In the genomic region with DNA sequence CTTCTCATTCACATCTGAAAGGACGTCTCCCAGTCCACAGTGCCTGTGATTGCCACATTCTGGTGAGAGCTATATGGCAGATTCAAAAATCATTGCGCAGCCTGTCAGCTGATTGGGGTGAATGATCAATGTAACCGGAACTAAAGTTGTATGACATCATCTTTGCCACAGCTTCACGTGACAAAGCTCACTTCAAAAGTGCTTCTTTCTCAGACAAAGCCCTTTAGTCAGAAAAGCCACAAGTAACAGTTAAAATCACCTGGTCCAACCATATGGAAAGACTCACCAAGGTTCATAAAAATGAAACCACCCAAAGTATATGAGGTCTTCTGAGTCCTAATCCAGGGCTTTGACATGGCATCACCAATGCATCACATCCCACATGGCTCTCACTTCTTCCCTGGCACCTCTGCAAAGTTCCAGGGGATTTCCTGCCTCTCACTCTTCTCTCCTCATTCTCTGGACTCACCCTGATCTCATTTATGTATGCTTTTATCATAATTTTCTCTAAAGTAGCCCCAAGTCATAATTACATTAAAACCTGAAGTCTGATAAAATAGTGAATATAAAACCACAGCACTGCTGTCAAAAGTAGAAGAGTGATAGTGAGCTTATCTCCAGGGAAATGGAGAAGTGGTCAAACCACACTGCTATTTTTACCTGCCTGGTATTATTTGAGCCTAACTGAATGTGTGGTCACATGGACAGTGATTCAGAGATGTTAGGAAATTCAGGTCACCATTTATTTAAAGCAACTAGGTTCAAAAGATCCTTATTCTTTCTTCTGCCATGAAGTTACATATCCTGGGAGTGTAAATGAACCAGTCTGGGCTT, we compare ENCODE assay signal across 8 cellular contexts.
A peak's percentile ranks its signal among the peaks of the same experiment; 100 is the strongest.
DNase-seq lines count a peak whose midpoint lies in the region; ATAC-seq and TF ChIP-seq lines count a peak whose summit lies in the region.

No MANE protein-coding gene starts in this region.

- H3K4me3 ChIP-seq in adrenal gland (no peak overlapping the region), dorsolateral prefrontal cortex (no peak overlapping the region)

- CTCF ChIA-PET in T-cell (lab: Charles Lee) = interaction anchor here (0.6 to 1.5 kb wide), 4 partner anchors 10 to 99 kb away, joined by 3 to 12 read pairs (median 6); no protein-coding TSS in a partner anchor

- peak overlapping the region; percentile 5 to 63 for H3K27ac Mint-ChIP-seq in T-cell

- WGBS in adrenal gland, 4 donors = 53 to 83% (median 67%) methylated on average over 4 of the region's 4 CpGs

- intact Hi-C loops in adrenal gland (cut with DNase I) = no loop called here
- intact Hi-C loops in dorsolateral prefrontal cortex (cut with DNase I) = no loop called here

- no peak for TF ChIP-seq CTCF in adrenal gland (IDR thresholded peaks at IDR 0.05)
- no peak for TF ChIP-seq CTCF in dorsolateral prefrontal cortex (IDR thresholded peaks at IDR 0.05 in 54 of 56, conservative IDR thresholded peaks at IDR 0.05 in 2 of 56; ENCODE audit: low read depth in 1 of 56, partially characterized antibody in 56 of 56)

- H3K27me3 ChIP-seq in adrenal gland = no peaks in the 10 kb centered on the region
- H3K27me3 ChIP-seq in dorsolateral prefrontal cortex = peaks cover 0 to 7% (median 0%) of the 10 kb centered on the region in 45 donors

- peak; percentile 49 for ATAC-seq in GM19025 (IDR thresholded peaks at IDR 0.05; ENCODE audit: low read depth, unreplicated experiment)
- peak; percentile 33 for ATAC-seq in HG03103 (IDR thresholded peaks at IDR 0.05; ENCODE audit: low read depth, unreplicated experiment)
- peak; percentile 27 to 86 (median 62) for ATAC-seq in T-cell (replicated peaks in 1 of 4)

- H3K9me3 Mint-ChIP-seq in T-cell = no peaks in the 10 kb centered on the region

- DNase-seq in T-cell (peak in 31 of 34 experiments; percentile 3 to 63 (median 40)), adrenal gland (peak in 5 of 7 donors; percentile 21 to 53 (median 27)), SK-N-DZ (ENCODE audit: low spot score) (no peak), dorsolateral prefrontal cortex (no peak), NCI-H748 (lab: John Stamatoyannopoulos, UW; ENCODE audit: unreplicated experiment) (no peak)
- peak; percentile 49 for DNase-seq in stimulated activated CD4-positive, alpha-beta T cell treated with anti-CD3 and anti-CD28 coated beads, Interleukin-2, amount 100 ng/mL, for 4 hours (ENCODE audit: low read depth)

- peaks cover 0 to 3% of the 10 kb centered on the region in 2 donors for H3K4me1 ChIP-seq in adrenal gland (replicated peaks in 1 of 2)

- H3K4me1 Mint-ChIP-seq in T-cell = peaks cover 16 to 55% (median 47%) of the 10 kb centered on the region in 3 donors

- TF ChIP-seq POLR2A in adrenal gland (IDR thresholded peaks at IDR 0.05) = no peak

- H3K27me3 Mint-ChIP-seq in T-cell = no peaks in the 10 kb centered on the region

- peak overlapping the region in 1 of 5 donors; percentile 19 for H3K27ac ChIP-seq in adrenal gland
- peak overlapping the region in 6 of 59 donors; percentile 5 to 69 (median 34) for H3K27ac ChIP-seq in dorsolateral prefrontal cortex

- no peaks in the 10 kb centered on the region for H3K36me3 ChIP-seq in adrenal gland (replicated peaks in 1 of 2)

- no peaks in the 10 kb centered on the region for H3K36me3 Mint-ChIP-seq in T-cell

- H3K9me3 ChIP-seq in adrenal gland (replicated peaks in 1 of 3) = no peaks in the 10 kb centered on the region

- POLR2A ChIA-PET in T-cell (lab: Charles Lee) = interaction anchor here (0.5 to 1.2 kb wide), 6 partner anchors 24 to 194 kb away, joined by 3 to 8 read pairs (median 4); no protein-coding TSS in a partner anchor

- H3K4me3 Mint-ChIP-seq in T-cell = peak overlapping the region in 2 of 3 donors; percentile 4 to 10

Comparison
In these comparisons a context has a peak if more than half of its experiments do, and no peak if none do; other contexts are left out.
1. DNase-seq: peak in T-cell (31 of 34), adrenal gland (5 of 7) and stimulated activated CD4-positive, alpha-beta T cell treated with anti-CD3 and anti-CD28 coated beads, Interleukin-2, amount 100 ng/mL, for 4 hours (single experiment); none in SK-N-DZ (single experiment), dorsolateral prefrontal cortex (0 of 10) and NCI-H748 (single experiment).
2. Peak in every context shown above with its lines, with median percentiles within 50 percentile points of each other: ATAC-seq.